ENCODE assay signal across 16 cellular contexts in genomic region chr7:118753464-118753863, GRCh38.
"Had no signal": no experiment of that assay in that cellular context is flagged by ENCODE, and none has a peak within 500 bp of the region (broad histone marks: within the 10 kb centered on the region; RNA-seq: fewer than 3 reads in every experiment).

No MANE protein-coding gene starts in this region.

- DNase-seq: effector memory CD4-positive, alpha-beta T cell; gastrocnemius medialis; heart right ventricle; hypothalamus; kidney glomerular epithelial cell; mammary epithelial cell; mucosa of descending colon; naive thymus-derived CD8-positive, alpha-beta T cell; psoas muscle; retina; stimulated activated CD4-positive, alpha-beta T cell treated with anti-CD3 and anti-CD28 coated beads, Interleukin-2, amount 100 ng/mL, for 24 hours; stimulated activated CD4-positive, alpha-beta T cell treated with anti-CD3 and anti-CD28 coated beads, Interleukin-4, amount 100 ng/mL, for 4 hours; stimulated activated naive B cell treated with anti-CD40 and anti-IgM and Interleukin-4, amounts not matched to agents 10 μg/mL and 1 μg/mL and 100 μg/mL, for 72 hours; stimulated activated naive CD8-positive, alpha-beta T cell treated with anti-CD3 and anti-CD28 coated beads, Interleukin-15, amount 100 ng/mL, for 72 hours; substantia nigra; transverse colon had no signal
